Comparison of ENCODE assay signal across 15 cellular contexts in genomic region chr16:12518238-12519004, GRCh38.
DNase-seq lines count a peak whose midpoint lies in the region; ATAC-seq and TF ChIP-seq lines count a peak whose summit lies in the region.
"Had no signal": no experiment of that assay in that cellular context is flagged by ENCODE, and none has a peak within 500 bp of the region (broad histone marks: within the 10 kb centered on the region; RNA-seq: fewer than 3 reads in every experiment).

No MANE protein-coding gene starts in this region.

- no peaks in the 10 kb centered on the region for H3K36me3 ChIP-seq in trophoblast cell (ENCODE audit: control insufficient read depth in 1 of 2, insufficient read depth in 2 of 2, low read length in 2 of 2)

- no peak overlapping the region for H2BK120ac ChIP-seq in trophoblast cell (ENCODE audit: insufficient read depth, low read length, poor library complexity)

- no peak overlapping the region for H4K12ac ChIP-seq in trophoblast cell (ENCODE audit: low read depth, low read length)

- no peak for TF ChIP-seq CTCF in coronary artery (IDR thresholded peaks at IDR 0.05)

- peak overlapping the region; percentile 53 for H4K91ac ChIP-seq in trophoblast cell (ENCODE audit: low read depth, low read length)

- no peak overlapping the region for H2AFZ ChIP-seq in trophoblast cell (ENCODE audit: insufficient read depth, low read length, poor library complexity)

- no peak overlapping the region for H2BK12ac ChIP-seq in trophoblast cell (ENCODE audit: low read length)

- H2BK5ac ChIP-seq in trophoblast cell (ENCODE audit: low read depth, low read length, poor library complexity), result peak overlapping the region; percentile 19

- no peak overlapping the region for H2AK5ac ChIP-seq in trophoblast cell (ENCODE audit: low read length)

- H3K79me2 ChIP-seq in trophoblast cell (ENCODE audit: control insufficient read depth, insufficient read depth, low read length, poor library complexity), result no peaks in the 10 kb centered on the region

- no peak overlapping the region for H3K9ac ChIP-seq in trophoblast cell (ENCODE audit: low read length)
- H3K9ac ChIP-seq: KMS-11, SK-N-SH had no signal

- H3K4me1 ChIP-seq in trophoblast cell (ENCODE audit: control insufficient read depth in 1 of 2, insufficient read depth in 2 of 2, low read length in 2 of 2), result peaks cover 19 to 24% of the 10 kb centered on the region in 2 experiments
- H3K4me1 ChIP-seq: Caco-2 had no signal

- H4K8ac ChIP-seq in trophoblast cell (ENCODE audit: low read depth, low read length), result no peak overlapping the region

- H3K27ac ChIP-seq in trophoblast cell (ENCODE audit: low read depth, low read length) (peak overlapping the region; percentile 29), coronary artery (no peak overlapping the region)
- H3K27ac ChIP-seq: KMS-11 had no signal

- H3K9me3 ChIP-seq in trophoblast cell (ENCODE audit: insufficient read depth, low read depth, low read length), result peaks cover 4% of the 10 kb centered on the region
- H3K9me3 ChIP-seq: Caco-2, SK-N-SH had no signal

- no CpG with 5 or more reads among the region's 15 CpGs for WGBS in trophoblast cell (ENCODE audit: extremely low coverage, insufficient coverage, insufficient read length)

- ATAC-seq in Right ventricle myocardium superior (ENCODE audit: poor library complexity) (no peak), left cardiac atrium (no peak)
- ATAC-seq: GM12878 had no signal

- H3K4me2 ChIP-seq in trophoblast cell (ENCODE audit: low read length), result no peak overlapping the region
- H3K4me2 ChIP-seq: KMS-11, SK-N-SH had no signal

- H3K23ac ChIP-seq in trophoblast cell (ENCODE audit: low read length), result no peak overlapping the region

- H3K27me3 ChIP-seq in trophoblast cell (ENCODE audit: insufficient read depth, low read length), result no peaks in the 10 kb centered on the region

- peak overlapping the region; percentile 12 for H3K14ac ChIP-seq in trophoblast cell (ENCODE audit: low read length)

- no peak overlapping the region for H3K4ac ChIP-seq in trophoblast cell (ENCODE audit: low read depth, low read length)

- H3K18ac ChIP-seq in trophoblast cell (ENCODE audit: low read length), result peak overlapping the region; percentile 26

- H3K79me1 ChIP-seq in trophoblast cell (ENCODE audit: low read length), result peaks cover 5% of the 10 kb centered on the region

- DNase-seq in Right ventricle myocardium superior, result peak; percentile 27
- no peak for DNase-seq in left cardiac atrium
- peak; percentile 62 for DNase-seq in NCI-H2171 (lab: John Stamatoyannopoulos, UW)
- DNase-seq in iPS-NIHi7 (ENCODE audit: extremely low spot score), result peak; percentile 32
- DNase-seq in trophoblast cell, result no peak
- no peak for DNase-seq in dermis blood vessel endothelial cell
- no peak for DNase-seq in coronary artery (ENCODE audit: low spot score)
- DNase-seq in COR-L47 (lab: John Stamatoyannopoulos, UW), result no peak
- DNase-seq: NCI-H1417, NCI-H1930, SHP77, SK-N-SH had no signal

- intact Hi-C loops in Right ventricle myocardium superior (cut with DNase I) (no loop called here), left cardiac atrium (cut with DNase I) (no loop called here)

- no peak overlapping the region for H3K4me3 ChIP-seq in trophoblast cell (ENCODE audit: low read depth, low read length)
- H3K4me3 ChIP-seq in coronary artery, result no peak overlapping the region
- H3K4me3 ChIP-seq: GM12878 had no signal

Comparison
In these comparisons a context has a peak if more than half of its experiments do, and no peak if none do; other contexts are left out.
1. DNase-seq: peak in Right ventricle myocardium superior (single experiment), NCI-H2171 (single experiment) and iPS-NIHi7 (single experiment); none in left cardiac atrium (single experiment), trophoblast cell (0 of 2), dermis blood vessel endothelial cell (single experiment), coronary artery (single experiment) and COR-L47 (single experiment).